35 cellular contexts compared by ENCODE assay signal in the genomic region with DNA sequence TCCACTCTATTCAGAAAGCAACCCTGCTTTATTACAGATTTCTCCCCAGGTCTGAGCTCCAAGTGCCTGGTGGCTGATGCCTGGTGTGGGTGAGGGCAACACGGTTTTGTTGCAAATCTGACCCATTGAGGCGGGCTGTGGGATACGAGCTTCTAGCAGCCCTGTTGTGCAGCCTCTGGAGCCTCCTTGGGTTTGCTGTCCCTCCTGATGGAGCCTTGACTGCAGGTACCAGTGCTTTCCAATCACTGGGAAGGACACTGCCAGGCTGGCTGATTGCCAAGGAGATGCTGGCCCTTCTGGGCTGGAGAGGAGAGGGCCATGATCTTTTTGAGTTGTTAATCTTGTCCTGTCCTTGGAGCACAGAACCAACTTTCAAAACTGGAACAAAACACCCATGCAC.
"Had no signal": no experiment of that assay in that cellular context is flagged by ENCODE, and none has a peak within 500 bp of the region (broad histone marks: within the 10 kb centered on the region; RNA-seq: fewer than 3 reads in every experiment).

No MANE protein-coding gene starts in this region.

- H3K36me3 ChIP-seq: MG63 had no signal

- H3K4me3 ChIP-seq: MG63 had no signal

- H3K9me3 ChIP-seq: MG63 had no signal

- H3K27me3 ChIP-seq: MG63 had no signal

- DNase-seq: Kasumi-1, MG63, MM.1S, MV-4-11, NCI-H1048, NCI-H1092, NCI-H1092 treated with DMSO at 0.1 percent for 48 hours, NCI-H1105, NCI-H1105 treated with DMSO at 0.1 percent for 48 hours, NCI-H1417, NCI-H1417 treated with DMSO at 0.1 percent for 48 hours, NCI-H1436, NCI-H1436 treated with DMSO at 0.1 percent for 48 hours, NCI-H146, NCI-H1694, NCI-H1694 treated with DMSO at 0.1 percent for 48 hours, NCI-H187, NCI-H187 treated with DMSO at 0.1 percent for 48 hours, NCI-H1930, NCI-H2029, NCI-H2029 treated with DMSO at 0.1 percent for 48 hours, NCI-H2081, NCI-H2081 treated with DMSO at 0.1 percent for 48 hours, NCI-H2107, NCI-H2171, NCI-H2171 treated with DMSO at 0.1 percent for 48 hours, NCI-H2227 treated with DMSO at 0.1 percent for 48 hours, NCI-H226, NCI-H345, NCI-H446, NCI-H446 treated with DMSO at 0.1 percent for 48 hours, NCI-H510A, NCI-H510A treated with DMSO at 0.1 percent for 48 hours, NCI-H524, NCI-H524 treated with DMSO at 0.1 percent for 48 hours had no signal
